20 cellular contexts compared by ENCODE assay signal in the genomic region with DNA sequence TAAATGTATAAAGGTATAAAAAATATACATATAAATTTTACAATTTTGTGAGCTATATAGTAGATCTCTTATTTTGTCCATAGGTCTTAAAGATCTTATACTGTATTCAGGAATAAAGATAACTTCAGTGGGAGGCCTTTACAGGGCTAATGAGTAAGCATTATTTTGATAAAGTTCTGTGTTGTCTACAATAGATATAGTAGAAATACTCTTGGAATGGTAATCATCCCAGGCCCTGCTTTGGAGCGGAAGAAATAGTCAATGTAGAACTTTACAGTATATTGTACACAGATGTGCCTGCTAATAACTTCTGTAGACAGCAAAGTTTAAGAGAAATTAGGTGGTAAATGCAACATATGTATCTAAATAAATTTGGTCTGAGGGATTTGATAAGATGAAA. TPM values are rescaled to one million over a fixed set of nuclear protein-coding genes. Genes with fewer than 3 reads are reported as not detected.
DNase-seq lines count a peak whose midpoint lies in the region; ATAC-seq and TF ChIP-seq lines count a peak whose summit lies in the region.
"Had no signal": no experiment of that assay in that cellular context is flagged by ENCODE, and none has a peak within 500 bp of the region (broad histone marks: within the 10 kb centered on the region; RNA-seq: fewer than 3 reads in every experiment).

No MANE protein-coding gene starts in this region.

- H3K27me3 ChIP-seq in fibroblast of lung (ENCODE audit: control insufficient read depth, insufficient read depth, low read length): no peaks in the 10 kb centered on the region
- H3K27me3 ChIP-seq in skeletal muscle satellite cell (ENCODE audit: control insufficient read depth, insufficient read depth, low read length): no peaks in the 10 kb centered on the region
- H3K27me3 ChIP-seq: uterus had no signal

- peak overlapping the region; percentile 20 for H3K27ac Mint-ChIP-seq in activated CD4-positive, alpha-beta T cell treated with anti-CD3 and anti-CD28 coated beads, Interleukin-2, amount 10 ng/mL, durations not matched to agents 7 days and 5 days
- H3K27ac Mint-ChIP-seq in progenitor cell of endocrine pancreas: no peak overlapping the region

- H3K4me1 Mint-ChIP-seq in activated CD4-positive, alpha-beta T cell treated with anti-CD3 and anti-CD28 coated beads, Interleukin-2, amount 10 ng/mL, durations not matched to agents 7 days and 5 days: peaks cover 64% of the 10 kb centered on the region
- H3K4me1 Mint-ChIP-seq in progenitor cell of endocrine pancreas (ENCODE audit: low read depth): peaks cover 7% of the 10 kb centered on the region

- CTCF ChIA-PET in activated CD4-positive, alpha-beta T cell treated with anti-CD3 and anti-CD28 coated beads, Interleukin-2, amount 10 ng/mL, durations not matched to agents 7 days and 5 days (lab: Charles Lee): interaction anchor here (1.2 to 4.3 kb wide), 3 partner anchors 15 to 171 kb away, joined by 3 to 20 read pairs (median 11); a partner anchor contains a TSS

- peaks cover 50% of the 10 kb centered on the region for H3K79me2 ChIP-seq in fibroblast of lung (ENCODE audit: control insufficient read depth, insufficient read depth, low read length)

- H3K36me3 Mint-ChIP-seq in activated CD4-positive, alpha-beta T cell treated with anti-CD3 and anti-CD28 coated beads, Interleukin-2, amount 10 ng/mL, durations not matched to agents 7 days and 5 days (ENCODE audit: low read depth): peaks cover 9% of the 10 kb centered on the region
- peaks cover 6% of the 10 kb centered on the region for H3K36me3 Mint-ChIP-seq in progenitor cell of endocrine pancreas (ENCODE audit: insufficient read depth)

- no peak overlapping the region for H3K9ac ChIP-seq in fibroblast of lung (ENCODE audit: insufficient read depth, low read length)
- H3K9ac ChIP-seq in skeletal muscle satellite cell (ENCODE audit: low read depth, low read length): peak overlapping the region; percentile 73

- peak overlapping the region; percentile 66 for H3K27ac ChIP-seq in fibroblast of lung (ENCODE audit: insufficient read depth, low read length)
- H3K27ac ChIP-seq: VCaP had no signal

- no peak overlapping the region for H3K4me3 Mint-ChIP-seq in activated CD4-positive, alpha-beta T cell treated with anti-CD3 and anti-CD28 coated beads, Interleukin-2, amount 10 ng/mL, durations not matched to agents 7 days and 5 days
- no peak overlapping the region for H3K4me3 Mint-ChIP-seq in progenitor cell of endocrine pancreas (ENCODE audit: low read depth)

- H3K36me3 ChIP-seq in fibroblast of lung (ENCODE audit: control insufficient read depth, insufficient read depth, low read length): no peaks in the 10 kb centered on the region
- H3K36me3 ChIP-seq in skeletal muscle satellite cell (ENCODE audit: insufficient read depth, low read length): no peaks in the 10 kb centered on the region
- H3K36me3 ChIP-seq: uterus had no signal

- no peaks in the 10 kb centered on the region for H3K27me3 Mint-ChIP-seq in activated CD4-positive, alpha-beta T cell treated with anti-CD3 and anti-CD28 coated beads, Interleukin-2, amount 10 ng/mL, durations not matched to agents 7 days and 5 days
- H3K27me3 Mint-ChIP-seq in progenitor cell of endocrine pancreas: no peaks in the 10 kb centered on the region

- peaks cover 12% of the 10 kb centered on the region for H3K4me1 ChIP-seq in fibroblast of lung (ENCODE audit: control insufficient read depth, extremely low read depth, insufficient read depth, low read length)
- peaks cover 28% of the 10 kb centered on the region for H3K4me1 ChIP-seq in skeletal muscle satellite cell (ENCODE audit: control insufficient read depth, insufficient read depth, low read length)
- H3K4me1 ChIP-seq: uterus had no signal

- POLR2A ChIA-PET in activated CD4-positive, alpha-beta T cell treated with anti-CD3 and anti-CD28 coated beads, Interleukin-2, amount 10 ng/mL, durations not matched to agents 7 days and 5 days (lab: Charles Lee): no interaction called here

- ATAC-seq in SK-N-SH treated with all-trans-retinoic acid at 6 μM for 48 hours: peak; percentile 55
- ATAC-seq: left lobe of liver had no signal

- no peak for TF ChIP-seq CTCF in fibroblast of lung (conservative IDR thresholded peaks at IDR 0.05 in 1 of 2, IDR thresholded peaks at IDR 0.05 in 1 of 2; ENCODE audit: low read depth in 1 of 2, low read length in 2 of 2)
- no peak for TF ChIP-seq CTCF in progenitor cell of endocrine pancreas (IDR thresholded peaks at IDR 0.05; ENCODE audit: unreplicated experiment)

- DNase-seq in activated CD4-positive, alpha-beta T cell treated with anti-CD3 and anti-CD28 coated beads, Interleukin-2, amount 10 ng/mL, durations not matched to agents 7 days and 5 days: no peak
- no peak for DNase-seq in activated CD4-positive, alpha-beta T cell treated with anti-CD3 and anti-CD28 coated beads, Interleukin-2, amount 50 U/mL, for 4 hours
- DNase-seq in fibroblast of lung (ENCODE audit: low read depth in 2 of 2) (peak in 1 of 2 donors; percentile 22), ureter (ENCODE audit: low spot score) (no peak), progenitor cell of endocrine pancreas (ENCODE audit: low spot score, unreplicated experiment) (no peak), COR-L47 (lab: John Stamatoyannopoulos, UW) (no peak)
- DNase-seq: activated CD4-positive, alpha-beta T cell treated with anti-CD3 and anti-CD28 coated beads, Interleukin-2, amount 50 U/mL, for 1 hour; activated CD8-positive, alpha-beta memory T cell treated with anti-CD3 and anti-CD28 coated beads, Interleukin-2, amount 50 U/mL, for 48 hours; activated gamma-delta T cell treated with Interleukin-2 at 50 U/mL for 16 hours; anterior cingulate cortex; DMS53; effector CD8-positive, alpha-beta T cell; NCI-H187; nucleus accumbens; retina; uterus had no signal

- no peak overlapping the region for H2AFZ ChIP-seq in fibroblast of lung (ENCODE audit: low read length)

- H3K9me3 Mint-ChIP-seq in activated CD4-positive, alpha-beta T cell treated with anti-CD3 and anti-CD28 coated beads, Interleukin-2, amount 10 ng/mL, durations not matched to agents 7 days and 5 days: no peaks in the 10 kb centered on the region
- no peaks in the 10 kb centered on the region for H3K9me3 Mint-ChIP-seq in progenitor cell of endocrine pancreas (ENCODE audit: low read depth)

- H3K4me3 ChIP-seq in fibroblast of lung (replicated peaks in 1 of 4; ENCODE audit: control extremely low read depth in 1 of 4, insufficient read depth in 1 of 4, low read depth in 3 of 4, low read length in 4 of 4) (peak overlapping the region in 2 of 4 experiments; percentile 9 to 36), skeletal muscle satellite cell (ENCODE audit: low read length) (no peak overlapping the region)
- H3K4me3 ChIP-seq: uterus had no signal

- H3K4me2 ChIP-seq in fibroblast of lung (ENCODE audit: extremely low read depth, insufficient read depth, low read length) (peak overlapping the region; percentile 83), skeletal muscle satellite cell (ENCODE audit: low read length) (peak overlapping the region; percentile 71)

- no peaks in the 10 kb centered on the region for H4K20me1 ChIP-seq in fibroblast of lung (ENCODE audit: control insufficient read depth, extremely low read depth, insufficient read depth, low read length)

- H3K9me3 ChIP-seq in fibroblast of lung (ENCODE audit: control insufficient read depth, insufficient read depth, low read depth, low read length) (no peaks in the 10 kb centered on the region), skeletal muscle satellite cell (replicated peaks; ENCODE audit: low read length) (no peaks in the 10 kb centered on the region)
- H3K9me3 ChIP-seq: uterus had no signal

TF ChIP-seq in SK-N-SH treated with all-trans-retinoic acid at 6 μM for 48 hours, 23 proteins besides CTCF, POLR2A, EP300 and RAD21:
- TF ChIP-seq TCF4 (CRISPR knock-in tag; IDR thresholded peaks at IDR 0.05; ENCODE audit: borderline replicate concordance) (no peak), TOX (CRISPR knock-in tag; IDR thresholded peaks at IDR 0.05; ENCODE audit: borderline replicate concordance) (no peak), ISL1 (CRISPR knock-in tag; IDR thresholded peaks at IDR 0.05) (no peak)

RNA-seq across cellular contexts. Expression of a gene that starts 42.6 kb away (rescaled TPM):
- 10 to 100 TPM; 20.4 to 21.4 TPM for total RNA-seq in activated CD4-positive, alpha-beta T cell treated with anti-CD3 and anti-CD28 coated beads, Interleukin-2, amount 10 ng/mL, durations not matched to agents 7 days and 5 days
- total RNA-seq in fibroblast of lung (11.0 and 12.2 TPM in 2 replicates), ureter (17.4 TPM), progenitor cell of endocrine pancreas (13.5 TPM in 2 replicates)
- polyA plus RNA-seq in fibroblast of lung: 11.1 and 12.3 TPM in 2 replicates
- 6.7 TPM in 2 replicates for polyA plus RNA-seq in fibroblast of lung (2012)
- polyA minus RNA-seq in fibroblast of lung (ENCODE audit: low replicate concordance): 4.0 and 6.1 TPM in 2 replicates
- total RNA-seq in skeletal muscle satellite cell (2012; rRNA removed): 9.9 and 10.7 TPM in 2 replicates
